ENCODE assay signal across 11 cellular contexts in the genomic region with DNA sequence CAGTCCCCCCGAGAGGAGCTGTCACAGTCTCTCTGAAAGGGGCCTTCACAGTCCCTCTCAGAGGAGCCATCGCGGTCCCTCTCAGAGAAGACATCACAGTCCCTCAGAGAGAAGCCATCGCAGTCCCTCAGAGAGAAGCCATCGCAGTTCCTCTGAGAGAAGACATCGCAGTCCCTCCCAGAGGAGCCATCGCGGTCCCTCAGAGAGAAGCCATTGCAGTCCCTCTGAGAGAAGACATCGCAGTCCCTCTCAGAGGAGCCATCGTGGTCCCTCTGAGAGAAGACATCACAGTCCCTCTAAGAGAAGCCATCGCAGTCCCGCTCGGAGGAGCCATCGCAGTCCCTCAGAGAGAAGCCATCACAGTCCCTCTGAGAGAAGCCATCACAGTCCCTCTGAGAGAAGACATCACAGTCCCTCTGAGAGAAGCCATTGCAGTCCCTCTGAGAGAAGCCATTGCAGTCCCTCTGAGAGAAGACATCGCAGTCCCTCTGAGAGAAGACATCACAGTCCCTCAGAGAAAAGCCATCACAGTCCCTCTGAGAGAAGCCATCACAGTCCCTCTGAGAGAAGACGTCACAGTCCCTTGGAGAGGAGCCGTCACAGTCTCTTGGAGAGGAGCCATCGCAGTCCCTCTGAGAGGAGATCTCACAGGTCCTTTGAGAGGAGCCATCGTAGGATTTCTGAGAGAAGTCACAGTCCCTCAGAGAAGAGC. TPM values are rescaled to one million over a fixed set of nuclear protein-coding genes. Genes with fewer than 3 reads are reported as not detected.
DNase-seq lines count a peak whose midpoint lies in the region; ATAC-seq and TF ChIP-seq lines count a peak whose summit lies in the region.
"Had no signal": no experiment of that assay in that cellular context is flagged by ENCODE, and none has a peak within 500 bp of the region (broad histone marks: within the 10 kb centered on the region; RNA-seq: fewer than 3 reads in every experiment).

No MANE protein-coding gene starts in this region.

- peaks cover 17% of the 10 kb centered on the region for H3K36me3 Mint-ChIP-seq in CD4-positive, CD25-positive, alpha-beta regulatory T cell
- peaks cover 5% of the 10 kb centered on the region for H3K36me3 Mint-ChIP-seq in activated naive CD4-positive, alpha-beta T cell treated with anti-CD3 and anti-CD28 coated beads, Interleukin-2, amount 50 U/mL, for 24 hours
- H3K36me3 Mint-ChIP-seq in nephron progenitor cell (ENCODE audit: low read depth): peaks cover 40% of the 10 kb centered on the region

- H2AFZ ChIP-seq in DND-41 (ENCODE audit: low read depth, low read length): peak overlapping the region; percentile 77

- H3K9me3 Mint-ChIP-seq in CD4-positive, CD25-positive, alpha-beta regulatory T cell: peaks cover 0 to 17% (median 9%) of the 10 kb centered on the region in 7 donors
- peaks cover 1% of the 10 kb centered on the region for H3K9me3 Mint-ChIP-seq in activated naive CD4-positive, alpha-beta T cell treated with anti-CD3 and anti-CD28 coated beads, Interleukin-2, amount 50 U/mL, for 24 hours
- peaks cover 81% of the 10 kb centered on the region for H3K9me3 Mint-ChIP-seq in nephron progenitor cell

- no peak for TF ChIP-seq CTCF in DND-41 (IDR thresholded peaks at IDR 0.05; ENCODE audit: borderline replicate concordance, extremely low read depth, low read length, poor library complexity, severe bottlenecking)
- TF ChIP-seq CTCF in nephron progenitor cell (IDR thresholded peaks at IDR 0.05): no peak

- peaks cover 41% of the 10 kb centered on the region for H3K4me1 ChIP-seq in CD4-positive, CD25-positive, alpha-beta regulatory T cell (ENCODE audit: control insufficient read depth, insufficient read depth, low read length, poor library complexity, severe bottlenecking)
- peaks cover 25% of the 10 kb centered on the region for H3K4me1 ChIP-seq in DND-41 (ENCODE audit: insufficient read depth, low read length)

- peak overlapping the region; percentile 96 to 99 (median 98) for H3K4me3 Mint-ChIP-seq in CD4-positive, CD25-positive, alpha-beta regulatory T cell
- peak overlapping the region; percentile 94 for H3K4me3 Mint-ChIP-seq in activated naive CD4-positive, alpha-beta T cell treated with anti-CD3 and anti-CD28 coated beads, Interleukin-2, amount 50 U/mL, for 24 hours
- peak overlapping the region; percentile 36 for H3K4me3 Mint-ChIP-seq in nephron progenitor cell

- peak overlapping the region in 2 of 3 donors; percentile 98 for H3K27ac Mint-ChIP-seq in CD4-positive, CD25-positive, alpha-beta regulatory T cell
- H3K27ac Mint-ChIP-seq in activated naive CD4-positive, alpha-beta T cell treated with anti-CD3 and anti-CD28 coated beads, Interleukin-2, amount 50 U/mL, for 24 hours: peak overlapping the region; percentile 53
- H3K27ac Mint-ChIP-seq in nephron progenitor cell: no peak overlapping the region

- no peaks in the 10 kb centered on the region for H3K36me3 ChIP-seq in CD4-positive, CD25-positive, alpha-beta regulatory T cell (ENCODE audit: control insufficient read depth, insufficient read depth, low read length)
- H3K36me3 ChIP-seq in DND-41 (ENCODE audit: insufficient read depth, low read length): no peaks in the 10 kb centered on the region
- H3K36me3 ChIP-seq: gastroesophageal sphincter had no signal

- no peaks in the 10 kb centered on the region for H3K27me3 Mint-ChIP-seq in CD4-positive, CD25-positive, alpha-beta regulatory T cell
- H3K27me3 Mint-ChIP-seq in activated naive CD4-positive, alpha-beta T cell treated with anti-CD3 and anti-CD28 coated beads, Interleukin-2, amount 50 U/mL, for 24 hours: no peaks in the 10 kb centered on the region
- peaks cover 49% of the 10 kb centered on the region for H3K27me3 Mint-ChIP-seq in nephron progenitor cell (ENCODE audit: low read depth, poor library complexity)

- H3K9me3 ChIP-seq in CD4-positive, CD25-positive, alpha-beta regulatory T cell (ENCODE audit: control insufficient read depth in 2 of 2, low read length in 2 of 2): peaks cover 0 to 3% of the 10 kb centered on the region in 2 experiments
- no peaks in the 10 kb centered on the region for H3K9me3 ChIP-seq in DND-41 (ENCODE audit: insufficient read depth, low read length, severe bottlenecking)

- H3K4me3 ChIP-seq in CD4-positive, CD25-positive, alpha-beta regulatory T cell (ENCODE audit: low read depth, low read length): no peak overlapping the region
- no peak overlapping the region for H3K4me3 ChIP-seq in DND-41 (ENCODE audit: low read depth in 1 of 2, low read length in 2 of 2)

- peak overlapping the region; percentile 78 for H3K27ac ChIP-seq in CD4-positive, CD25-positive, alpha-beta regulatory T cell (ENCODE audit: insufficient read depth, low read length, poor library complexity, severe bottlenecking)
- H3K27ac ChIP-seq in DND-41 (ENCODE audit: low read length): no peak overlapping the region

- no peak for ATAC-seq in CD4-positive, CD25-positive, alpha-beta regulatory T cell (ENCODE audit: low read depth in 2 of 2)
- ATAC-seq in DND-41 (ENCODE audit: insufficient read depth, low read depth) (no peak), HG02763 (IDR thresholded peaks at IDR 0.05; ENCODE audit: unreplicated experiment) (no peak)
- ATAC-seq: PC-3 had no signal

- H4K20me1 ChIP-seq in DND-41 (ENCODE audit: insufficient read depth, low read length): peaks cover 5% of the 10 kb centered on the region; the same call in 1 of the 2 replicates

- H3K27me3 ChIP-seq in CD4-positive, CD25-positive, alpha-beta regulatory T cell (ENCODE audit: control insufficient read depth, insufficient read depth, low read length): no peaks in the 10 kb centered on the region
- peaks cover 3% of the 10 kb centered on the region for H3K27me3 ChIP-seq in DND-41 (ENCODE audit: insufficient read depth, low read length, poor library complexity)
- H3K27me3 ChIP-seq: gastroesophageal sphincter had no signal

- H3K4me1 Mint-ChIP-seq in CD4-positive, CD25-positive, alpha-beta regulatory T cell: peaks cover 25 to 52% (median 39%) of the 10 kb centered on the region in 4 donors
- H3K4me1 Mint-ChIP-seq in activated naive CD4-positive, alpha-beta T cell treated with anti-CD3 and anti-CD28 coated beads, Interleukin-2, amount 50 U/mL, for 24 hours: peaks cover 38% of the 10 kb centered on the region
- peaks cover 26% of the 10 kb centered on the region for H3K4me1 Mint-ChIP-seq in nephron progenitor cell

- H3K4me2 ChIP-seq in DND-41 (ENCODE audit: insufficient read depth, low read length): no peak overlapping the region

- H3K79me2 ChIP-seq in DND-41 (ENCODE audit: insufficient read depth, low read length): peaks cover 36% of the 10 kb centered on the region

- no peak overlapping the region for H3K9ac ChIP-seq in DND-41 (ENCODE audit: low read depth, low read length)

- peak in 1 of 3 donors; percentile 3 for DNase-seq in CD4-positive, CD25-positive, alpha-beta regulatory T cell
- DNase-seq in DND-41 (no peak), nephron progenitor cell (no peak), amygdala (lab: John Stamatoyannopoulos, UW) (no peak), NCI-H2171 treated with DMSO at 0.1 percent for 48 hours (lab: John Stamatoyannopoulos, UW) (no peak)
- DNase-seq: HCEC 1CT, NCI-H345, PC-3 had no signal

RNA-seq across cellular contexts. Expression of a gene that starts 1.3 kb away (rescaled TPM):
- 29.3 TPM for total RNA-seq in CD4-positive, CD25-positive, alpha-beta regulatory T cell
- polyA plus RNA-seq in CD4-positive, CD25-positive, alpha-beta regulatory T cell: 10 to 100 TPM; 29.3 to 47.8 (median 39.6) TPM
- total RNA-seq: PC-3 had no signal

RNA-seq across cellular contexts. Expression of a gene that starts 47.2 kb away (rescaled TPM):
- total RNA-seq in CD4-positive, CD25-positive, alpha-beta regulatory T cell: 0.79 TPM
- 1 to 10 TPM in 2 of 4 donors, under 1 TPM in 2; 0.49 to 2.4 (median 0.96) TPM for polyA plus RNA-seq in CD4-positive, CD25-positive, alpha-beta regulatory T cell

RNA-seq across cellular contexts. Expression of a gene that starts 47.3 kb away (rescaled TPM):
- total RNA-seq in CD4-positive, CD25-positive, alpha-beta regulatory T cell: 27.8 TPM
- polyA plus RNA-seq in CD4-positive, CD25-positive, alpha-beta regulatory T cell: 10 to 100 TPM; 74.2 to 85.0 (median 76.4) TPM

Comparison
In these comparisons a context has a peak if more than half of its experiments do, and no peak if none do; other contexts are left out.
1. H3K4me3 Mint-ChIP-seq: peak in every context shown above with its lines; median percentile 98 in CD4-positive, CD25-positive, alpha-beta regulatory T cell; 94 in activated naive CD4-positive, alpha-beta T cell treated with anti-CD3 and anti-CD28 coated beads, Interleukin-2, amount 50 U/mL, for 24 hours; 36 in nephron progenitor cell.